16 cellular contexts compared by ENCODE assay signal in genomic region chr7:157514306-157514705, GRCh38.
"Had no signal": no experiment of that assay in that cellular context is flagged by ENCODE, and none has a peak within 500 bp of the region (broad histone marks: within the 10 kb centered on the region; RNA-seq: fewer than 3 reads in every experiment).

No MANE protein-coding gene starts in this region.

- H3K27ac Mint-ChIP-seq: activated naive CD4-positive, alpha-beta T cell treated with anti-CD3 and anti-CD28 coated beads for 36 hours; memory B cell; stimulated activated naive B cell treated with anti-CD40 and anti-IgM and Interleukin-4, amounts not matched to agents 10 μg/mL and 1 μg/mL and 100 μg/mL, for 72 hours had no signal

- H3K4me3 ChIP-seq: gastroesophageal sphincter, testis, vagina had no signal

- H3K4me3 Mint-ChIP-seq: activated naive CD4-positive, alpha-beta T cell treated with anti-CD3 and anti-CD28 coated beads for 36 hours; memory B cell; nephron progenitor cell; stimulated activated naive B cell treated with anti-CD40 and anti-IgM and Interleukin-4, amounts not matched to agents 10 μg/mL and 1 μg/mL and 100 μg/mL, for 72 hours had no signal

- H3K27me3 ChIP-seq: testis, vagina had no signal

- DNase-seq: activated naive CD4-positive, alpha-beta T cell treated with anti-CD3 and anti-CD28 coated beads for 36 hours; amygdala; cerebellar nuclear complex; hypothalamus; nephron progenitor cell; nucleus accumbens; small intestine; stimulated activated CD4-positive, alpha-beta T cell treated with anti-CD3 and anti-CD28 coated beads, Interleukin-2, amount 100 ng/mL, for 24 hours; stimulated activated naive B cell treated with anti-CD40 and anti-IgM and Interleukin-4, amounts not matched to agents 10 μg/mL and 1 μg/mL and 100 μg/mL, for 72 hours; testis; trophoblast cell had no signal

- ATAC-seq: gastroesophageal sphincter; sciatic nerve; stimulated activated naive B cell treated with anti-CD40 and anti-IgM and Interleukin-4, amounts not matched to agents 10 μg/mL and 1 μg/mL and 100 μg/mL, for 72 hours had no signal

- H3K36me3 ChIP-seq: gastroesophageal sphincter, vagina had no signal

- H3K9me3 Mint-ChIP-seq: activated naive CD4-positive, alpha-beta T cell treated with anti-CD3 and anti-CD28 coated beads for 36 hours had no signal

- H3K4me1 Mint-ChIP-seq: stimulated activated naive B cell treated with anti-CD40 and anti-IgM and Interleukin-4, amounts not matched to agents 10 μg/mL and 1 μg/mL and 100 μg/mL, for 72 hours had no signal

- H3K36me3 Mint-ChIP-seq: memory B cell; stimulated activated naive B cell treated with anti-CD40 and anti-IgM and Interleukin-4, amounts not matched to agents 10 μg/mL and 1 μg/mL and 100 μg/mL, for 72 hours; T-cell had no signal
